ENCODE assay signal across 22 cellular contexts in genomic region chr3:95151590-95151989, GRCh38.
"Had no signal": no experiment of that assay in that cellular context is flagged by ENCODE, and none has a peak within 500 bp of the region (broad histone marks: within the 10 kb centered on the region; RNA-seq: fewer than 3 reads in every experiment).

No MANE protein-coding gene starts in this region.

- ATAC-seq: gastrocnemius medialis; left lobe of liver; mucosa of descending colon; natural killer cell treated with Interleukin-12 subunit alpha and Interleukin-12 subunit beta and Interleukin-15 and Interleukin-18, amount 100 ng/mL, for 72 hours; right lobe of liver; stimulated activated effector memory CD8-positive, alpha-beta T cell treated with anti-CD3 and anti-CD28 coated beads, Interleukin-12 subunit alpha, Interleukin-12 subunit beta, amount 100 ng/mL, for 72 hours; stimulated activated naive CD8-positive, alpha-beta T cell treated with anti-CD3 and anti-CD28 coated beads, Interleukin-15, Interleukin-2, amounts not matched to agents 100 U/mL and 50 U/mL, for 24 hours had no signal

- H3K36me3 ChIP-seq: gastrocnemius medialis, ovary, right lobe of liver, tibial artery had no signal

- H3K4me3 ChIP-seq: dorsolateral prefrontal cortex, gastrocnemius medialis, lung, mucosa of descending colon, ovary, right lobe of liver, testis, tibial artery had no signal

- H3K9me3 ChIP-seq: gastrocnemius medialis, mucosa of descending colon, ovary, right lobe of liver, testis, tibial artery had no signal

- H3K4me1 ChIP-seq: gastrocnemius medialis, right lobe of liver, testis had no signal

- DNase-seq: dorsolateral prefrontal cortex; effector CD4-positive, alpha-beta T cell; gastrocnemius medialis; head of caudate nucleus; kidney; mucosa of descending colon; naive B cell; occipital lobe; ovary; right lobe of liver; small intestine; stimulated activated CD4-positive, alpha-beta T cell treated with anti-CD3 and anti-CD28 coated beads, Interleukin-12 subunit alpha, Interleukin-12 subunit beta, amount 100 ng/mL, for 4 hours; stimulated activated CD4-positive, alpha-beta T cell treated with anti-CD3 and anti-CD28 coated beads, Interleukin-1b, Interleukin-23, amount 100 ng/mL, for 48 hours; stimulated activated CD4-positive, alpha-beta T cell treated with anti-CD3 and anti-CD28 coated beads, Interleukin-4, amount 100 ng/mL, for 24 hours; stimulated activated naive CD8-positive, alpha-beta T cell treated with anti-CD3 and anti-CD28 coated beads, Interleukin-15, Interleukin-2, amounts not matched to agents 100 U/mL and 50 U/mL, for 24 hours; substantia nigra; testis; tibial artery had no signal

- H3K27ac ChIP-seq: dorsolateral prefrontal cortex, gastrocnemius medialis, ovary, right lobe of liver, testis, tibial artery had no signal

- H3K27me3 ChIP-seq: gastrocnemius medialis, ovary, right lobe of liver, testis, tibial artery had no signal
